ENCODE assay signal across 1 cellular context in the genomic region with DNA sequence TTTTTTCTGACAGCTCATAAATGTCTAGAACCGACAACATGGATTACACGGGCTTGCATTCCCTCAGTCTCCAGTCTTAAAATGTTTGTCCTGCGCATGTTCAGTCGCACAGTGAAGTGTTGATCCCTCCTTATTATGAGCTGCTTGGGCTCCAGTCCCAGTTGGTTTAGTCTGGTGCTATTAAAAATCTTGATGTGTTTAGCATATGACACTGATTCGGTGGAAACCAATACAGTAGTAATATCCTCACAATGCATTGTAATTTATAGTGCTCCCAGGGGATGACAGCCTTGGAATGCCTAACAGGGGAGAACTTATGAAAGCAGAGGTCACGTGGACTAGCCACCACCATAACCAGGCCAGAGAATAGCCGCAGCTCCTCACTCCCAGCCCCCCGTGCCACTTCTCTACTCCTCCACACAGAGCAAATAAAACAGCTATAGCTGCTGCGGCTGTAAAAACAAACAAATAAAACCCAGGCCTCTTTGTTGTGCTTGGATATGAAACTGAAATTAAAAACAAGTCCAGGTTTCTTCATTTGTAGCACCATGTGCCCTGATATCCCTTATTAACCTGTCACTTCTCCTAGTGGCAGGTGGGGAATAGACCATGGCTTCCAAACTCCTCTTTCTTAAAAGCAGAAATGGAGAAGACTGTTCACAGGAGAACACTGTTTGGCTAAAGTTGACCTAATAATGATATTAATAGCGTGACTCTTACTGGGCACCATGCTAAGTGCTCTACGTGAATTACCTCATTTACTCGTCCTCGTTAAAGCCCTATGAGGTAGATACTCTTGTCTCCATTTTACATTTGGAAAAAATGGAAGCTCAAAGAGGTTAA.
TF ChIP-seq lines count a peak whose summit lies in the region.

No MANE protein-coding gene starts in this region.

TF ChIP-seq in HEK293, 187 proteins besides CTCF, POLR2A, EP300 and RAD21 (continued from another document and continues in another):
- TF ChIP-seq ZNF830 (tag by site-specific recombination; IDR thresholded peaks at IDR 0.05; ENCODE audit: low read depth): no peak
- TF ChIP-seq, protein P1, sequence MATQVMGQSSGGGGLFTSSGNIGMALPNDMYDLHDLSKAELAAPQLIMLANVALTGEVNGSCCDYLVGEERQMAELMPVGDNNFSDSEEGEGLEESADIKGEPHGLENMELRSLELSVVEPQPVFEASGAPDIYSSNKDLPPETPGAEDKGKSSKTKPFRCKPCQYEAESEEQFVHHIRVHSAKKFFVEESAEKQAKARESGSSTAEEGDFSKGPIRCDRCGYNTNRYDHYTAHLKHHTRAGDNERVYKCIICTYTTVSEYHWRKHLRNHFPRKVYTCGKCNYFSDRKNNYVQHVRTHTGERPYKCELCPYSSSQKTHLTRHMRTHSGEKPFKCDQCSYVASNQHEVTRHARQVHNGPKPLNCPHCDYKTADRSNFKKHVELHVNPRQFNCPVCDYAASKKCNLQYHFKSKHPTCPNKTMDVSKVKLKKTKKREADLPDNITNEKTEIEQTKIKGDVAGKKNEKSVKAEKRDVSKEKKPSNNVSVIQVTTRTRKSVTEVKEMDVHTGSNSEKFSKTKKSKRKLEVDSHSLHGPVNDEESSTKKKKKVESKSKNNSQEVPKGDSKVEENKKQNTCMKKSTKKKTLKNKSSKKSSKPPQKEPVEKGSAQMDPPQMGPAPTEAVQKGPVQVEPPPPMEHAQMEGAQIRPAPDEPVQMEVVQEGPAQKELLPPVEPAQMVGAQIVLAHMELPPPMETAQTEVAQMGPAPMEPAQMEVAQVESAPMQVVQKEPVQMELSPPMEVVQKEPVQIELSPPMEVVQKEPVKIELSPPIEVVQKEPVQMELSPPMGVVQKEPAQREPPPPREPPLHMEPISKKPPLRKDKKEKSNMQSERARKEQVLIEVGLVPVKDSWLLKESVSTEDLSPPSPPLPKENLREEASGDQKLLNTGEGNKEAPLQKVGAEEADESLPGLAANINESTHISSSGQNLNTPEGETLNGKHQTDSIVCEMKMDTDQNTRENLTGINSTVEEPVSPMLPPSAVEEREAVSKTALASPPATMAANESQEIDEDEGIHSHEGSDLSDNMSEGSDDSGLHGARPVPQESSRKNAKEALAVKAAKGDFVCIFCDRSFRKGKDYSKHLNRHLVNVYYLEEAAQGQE (tag by site-specific recombination; IDR thresholded peaks at IDR 0.05): no peak
- TF ChIP-seq SP3 (tag by site-specific recombination; IDR thresholded peaks at IDR 0.05): no peak
- TF ChIP-seq ZFP3 (tag by site-specific recombination; IDR thresholded peaks at IDR 0.05; ENCODE audit: low read depth): no peak
- TF ChIP-seq, protein P2, sequence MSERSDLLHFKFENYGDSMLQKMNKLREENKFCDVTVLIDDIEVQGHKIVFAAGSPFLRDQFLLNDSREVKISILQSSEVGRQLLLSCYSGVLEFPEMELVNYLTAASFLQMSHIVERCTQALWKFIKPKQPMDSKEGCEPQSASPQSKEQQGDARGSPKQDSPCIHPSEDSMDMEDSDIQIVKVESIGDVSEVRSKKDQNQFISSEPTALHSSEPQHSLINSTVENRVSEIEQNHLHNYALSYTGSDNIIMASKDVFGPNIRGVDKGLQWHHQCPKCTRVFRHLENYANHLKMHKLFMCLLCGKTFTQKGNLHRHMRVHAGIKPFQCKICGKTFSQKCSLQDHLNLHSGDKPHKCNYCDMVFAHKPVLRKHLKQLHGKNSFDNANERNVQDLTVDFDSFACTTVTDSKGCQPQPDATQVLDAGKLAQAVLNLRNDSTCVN (tag by site-specific recombination; optimal IDR thresholded peaks at IDR 0.05): no peak
- 0 out of 2 replicates have a peak, but pooled peaks have one; percentile 44 for TF ChIP-seq REPIN1 (tag by site-specific recombination; IDR thresholded peaks at IDR 0.05; ENCODE audit: low read depth)
- TF ChIP-seq, protein P3, sequence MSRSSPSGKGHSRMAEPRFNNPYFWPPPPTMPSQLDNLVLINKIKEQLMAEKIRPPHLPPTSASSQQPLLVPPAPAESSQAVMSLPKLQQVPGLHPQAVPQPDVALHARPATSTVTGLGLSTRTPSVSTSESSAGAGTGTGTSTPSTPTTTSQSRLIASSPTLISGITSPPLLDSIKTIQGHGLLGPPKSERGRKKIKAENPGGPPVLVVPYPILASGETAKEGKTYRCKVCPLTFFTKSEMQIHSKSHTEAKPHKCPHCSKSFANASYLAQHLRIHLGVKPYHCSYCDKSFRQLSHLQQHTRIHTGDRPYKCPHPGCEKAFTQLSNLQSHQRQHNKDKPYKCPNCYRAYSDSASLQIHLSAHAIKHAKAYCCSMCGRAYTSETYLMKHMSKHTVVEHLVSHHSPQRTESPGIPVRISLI (tag by site-specific recombination; IDR thresholded peaks at IDR 0.05): no peak
- no peak for TF ChIP-seq ZNF114 (tag by site-specific recombination; IDR thresholded peaks at IDR 0.05)
- TF ChIP-seq ZNF629 (tag by site-specific recombination; IDR thresholded peaks at IDR 0.05): peak; percentile 40; the same call in 1 of the 2 replicates
- peak; percentile 21; the same call in 1 of the 2 replicates for TF ChIP-seq YY1 (tag by site-specific recombination; IDR thresholded peaks at IDR 0.05)
- TF ChIP-seq ZNF404 (tag by site-specific recombination; IDR thresholded peaks at IDR 0.05): no peak
- TF ChIP-seq, protein P4, sequence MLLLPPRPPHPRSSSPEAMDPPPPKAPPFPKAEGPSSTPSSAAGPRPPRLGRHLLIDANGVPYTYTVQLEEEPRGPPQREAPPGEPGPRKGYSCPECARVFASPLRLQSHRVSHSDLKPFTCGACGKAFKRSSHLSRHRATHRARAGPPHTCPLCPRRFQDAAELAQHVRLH (tag by site-specific recombination; IDR thresholded peaks at IDR 0.05): no peak
- TF ChIP-seq, protein P5, sequence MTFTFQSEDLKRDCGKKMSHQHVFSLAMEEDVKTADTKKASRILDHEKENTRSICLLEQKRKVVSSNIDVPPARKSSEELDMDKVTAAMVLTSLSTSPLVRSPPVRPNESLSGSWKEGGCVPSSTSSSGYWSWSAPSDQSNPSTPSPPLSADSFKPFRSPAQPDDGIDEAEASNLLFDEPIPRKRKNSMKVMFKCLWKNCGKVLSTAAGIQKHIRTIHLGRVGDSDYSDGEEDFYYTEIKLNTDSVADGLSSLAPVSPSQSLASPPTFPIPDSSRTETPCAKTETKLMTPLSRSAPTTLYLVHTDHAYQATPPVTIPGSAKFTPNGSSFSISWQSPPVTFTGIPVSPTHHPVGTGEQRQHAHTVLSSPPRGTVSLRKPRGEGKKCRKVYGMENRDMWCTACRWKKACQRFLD (tag by site-specific recombination; IDR thresholded peaks at IDR 0.05): no peak
- peak; percentile 93 for TF ChIP-seq WT1 (tag by site-specific recombination; IDR thresholded peaks at IDR 0.05)
- no peak for TF ChIP-seq ZNF670 (tag by site-specific recombination; IDR thresholded peaks at IDR 0.05; ENCODE audit: low read depth)
- TF ChIP-seq, protein P6, sequence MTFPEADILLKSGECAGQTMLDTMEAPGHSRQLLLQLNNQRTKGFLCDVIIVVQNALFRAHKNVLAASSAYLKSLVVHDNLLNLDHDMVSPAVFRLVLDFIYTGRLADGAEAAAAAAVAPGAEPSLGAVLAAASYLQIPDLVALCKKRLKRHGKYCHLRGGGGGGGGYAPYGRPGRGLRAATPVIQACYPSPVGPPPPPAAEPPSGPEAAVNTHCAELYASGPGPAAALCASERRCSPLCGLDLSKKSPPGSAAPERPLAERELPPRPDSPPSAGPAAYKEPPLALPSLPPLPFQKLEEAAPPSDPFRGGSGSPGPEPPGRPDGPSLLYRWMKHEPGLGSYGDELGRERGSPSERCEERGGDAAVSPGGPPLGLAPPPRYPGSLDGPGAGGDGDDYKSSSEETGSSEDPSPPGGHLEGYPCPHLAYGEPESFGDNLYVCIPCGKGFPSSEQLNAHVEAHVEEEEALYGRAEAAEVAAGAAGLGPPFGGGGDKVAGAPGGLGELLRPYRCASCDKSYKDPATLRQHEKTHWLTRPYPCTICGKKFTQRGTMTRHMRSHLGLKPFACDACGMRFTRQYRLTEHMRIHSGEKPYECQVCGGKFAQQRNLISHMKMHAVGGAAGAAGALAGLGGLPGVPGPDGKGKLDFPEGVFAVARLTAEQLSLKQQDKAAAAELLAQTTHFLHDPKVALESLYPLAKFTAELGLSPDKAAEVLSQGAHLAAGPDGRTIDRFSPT (tag by site-specific recombination; IDR thresholded peaks at IDR 0.05): no peak
- no peak for TF ChIP-seq EGR2 (tag by site-specific recombination; IDR thresholded peaks at IDR 0.05; ENCODE audit: low read depth)
- no peak for TF ChIP-seq ZBTB7A (tag by site-specific recombination; IDR thresholded peaks at IDR 0.05; ENCODE audit: low read depth)
- TF ChIP-seq KLF10 (tag by site-specific recombination; IDR thresholded peaks at IDR 0.05): peak; percentile 37
- peak; percentile 39 for TF ChIP-seq ZIC2 (tag by site-specific recombination; IDR thresholded peaks at IDR 0.05)
- 0 out of 2 replicates have a peak, but pooled peaks have one; percentile 23 for TF ChIP-seq ZNF394 (tag by site-specific recombination; IDR thresholded peaks at IDR 0.05; ENCODE audit: borderline replicate concordance)
- TF ChIP-seq, protein P7, sequence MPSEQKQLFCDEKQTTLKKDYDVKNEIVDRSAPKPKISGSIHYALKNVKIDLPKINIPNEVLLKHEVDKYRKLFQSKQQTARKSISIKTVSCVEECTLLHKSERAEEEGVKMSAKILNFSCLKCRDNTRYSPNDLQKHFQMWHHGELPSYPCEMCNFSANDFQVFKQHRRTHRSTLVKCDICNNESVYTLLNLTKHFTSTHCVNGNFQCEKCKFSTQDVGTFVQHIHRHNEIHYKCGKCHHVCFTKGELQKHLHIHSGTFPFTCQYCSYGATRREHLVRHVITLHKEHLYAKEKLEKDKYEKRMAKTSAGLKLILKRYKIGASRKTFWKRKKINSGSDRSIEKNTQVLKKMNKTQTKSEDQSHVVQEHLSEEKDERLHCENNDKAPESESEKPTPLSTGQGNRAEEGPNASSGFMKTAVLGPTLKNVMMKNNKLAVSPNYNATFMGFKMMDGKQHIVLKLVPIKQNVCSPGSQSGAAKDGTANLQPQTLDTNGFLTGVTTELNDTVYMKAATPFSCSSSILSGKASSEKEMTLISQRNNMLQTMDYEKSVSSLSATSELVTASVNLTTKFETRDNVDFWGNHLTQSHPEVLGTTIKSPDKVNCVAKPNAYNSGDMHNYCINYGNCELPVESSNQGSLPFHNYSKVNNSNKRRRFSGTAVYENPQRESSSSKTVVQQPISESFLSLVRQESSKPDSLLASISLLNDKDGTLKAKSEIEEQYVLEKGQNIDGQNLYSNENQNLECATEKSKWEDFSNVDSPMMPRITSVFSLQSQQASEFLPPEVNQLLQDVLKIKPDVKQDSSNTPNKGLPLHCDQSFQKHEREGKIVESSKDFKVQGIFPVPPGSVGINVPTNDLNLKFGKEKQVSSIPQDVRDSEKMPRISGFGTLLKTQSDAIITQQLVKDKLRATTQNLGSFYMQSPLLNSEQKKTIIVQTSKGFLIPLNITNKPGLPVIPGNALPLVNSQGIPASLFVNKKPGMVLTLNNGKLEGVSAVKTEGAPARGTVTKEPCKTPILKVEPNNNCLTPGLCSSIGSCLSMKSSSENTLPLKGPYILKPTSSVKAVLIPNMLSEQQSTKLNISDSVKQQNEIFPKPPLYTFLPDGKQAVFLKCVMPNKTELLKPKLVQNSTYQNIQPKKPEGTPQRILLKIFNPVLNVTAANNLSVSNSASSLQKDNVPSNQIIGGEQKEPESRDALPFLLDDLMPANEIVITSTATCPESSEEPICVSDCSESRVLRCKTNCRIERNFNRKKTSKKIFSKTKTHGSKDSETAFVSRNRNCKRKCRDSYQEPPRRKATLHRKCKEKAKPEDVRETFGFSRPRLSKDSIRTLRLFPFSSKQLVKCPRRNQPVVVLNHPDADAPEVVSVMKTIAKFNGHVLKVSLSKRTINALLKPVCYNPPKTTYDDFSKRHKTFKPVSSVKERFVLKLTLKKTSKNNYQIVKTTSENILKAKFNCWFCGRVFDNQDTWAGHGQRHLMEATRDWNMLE (tag by site-specific recombination; conservative IDR thresholded peaks at IDR 0.05; ENCODE audit: low read depth): no peak
- no peak for TF ChIP-seq ZNF132 (tag by site-specific recombination; IDR thresholded peaks at IDR 0.05; ENCODE audit: borderline replicate concordance)
- TF ChIP-seq ZNF624 (tag by site-specific recombination; IDR thresholded peaks at IDR 0.05): no peak
- no peak for TF ChIP-seq ZNF2 (tag by site-specific recombination; IDR thresholded peaks at IDR 0.05)
- no peak for TF ChIP-seq GLI4 (tag by site-specific recombination; IDR thresholded peaks at IDR 0.05)
- no peak for TF ChIP-seq ZNF654 (tag by site-specific recombination; IDR thresholded peaks at IDR 0.05; ENCODE audit: low read depth)
- 0 out of 2 replicates have a peak, but pooled peaks have one; percentile 60 for TF ChIP-seq ZNF561 (tag by site-specific recombination; IDR thresholded peaks at IDR 0.05; ENCODE audit: borderline replicate concordance)
- no peak for TF ChIP-seq ZNF529 (tag by site-specific recombination; IDR thresholded peaks at IDR 0.05; ENCODE audit: insufficient replicate concordance)
- TF ChIP-seq, protein P8, sequence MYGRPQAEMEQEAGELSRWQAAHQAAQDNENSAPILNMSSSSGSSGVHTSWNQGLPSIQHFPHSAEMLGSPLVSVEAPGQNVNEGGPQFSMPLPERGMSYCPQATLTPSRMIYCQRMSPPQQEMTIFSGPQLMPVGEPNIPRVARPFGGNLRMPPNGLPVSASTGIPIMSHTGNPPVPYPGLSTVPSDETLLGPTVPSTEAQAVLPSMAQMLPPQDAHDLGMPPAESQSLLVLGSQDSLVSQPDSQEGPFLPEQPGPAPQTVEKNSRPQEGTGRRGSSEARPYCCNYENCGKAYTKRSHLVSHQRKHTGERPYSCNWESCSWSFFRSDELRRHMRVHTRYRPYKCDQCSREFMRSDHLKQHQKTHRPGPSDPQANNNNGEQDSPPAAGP (tag by site-specific recombination; IDR thresholded peaks at IDR 0.05): no peak
- TF ChIP-seq, protein P9, sequence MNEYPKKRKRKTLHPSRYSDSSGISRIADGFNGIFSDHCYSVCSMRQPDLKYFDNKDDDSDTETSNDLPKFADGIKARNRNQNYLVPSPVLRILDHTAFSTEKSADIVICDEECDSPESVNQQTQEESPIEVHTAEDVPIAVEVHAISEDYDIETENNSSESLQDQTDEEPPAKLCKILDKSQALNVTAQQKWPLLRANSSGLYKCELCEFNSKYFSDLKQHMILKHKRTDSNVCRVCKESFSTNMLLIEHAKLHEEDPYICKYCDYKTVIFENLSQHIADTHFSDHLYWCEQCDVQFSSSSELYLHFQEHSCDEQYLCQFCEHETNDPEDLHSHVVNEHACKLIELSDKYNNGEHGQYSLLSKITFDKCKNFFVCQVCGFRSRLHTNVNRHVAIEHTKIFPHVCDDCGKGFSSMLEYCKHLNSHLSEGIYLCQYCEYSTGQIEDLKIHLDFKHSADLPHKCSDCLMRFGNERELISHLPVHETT (tag by site-specific recombination; IDR thresholded peaks at IDR 0.05): no peak
- TF ChIP-seq, protein P10, sequence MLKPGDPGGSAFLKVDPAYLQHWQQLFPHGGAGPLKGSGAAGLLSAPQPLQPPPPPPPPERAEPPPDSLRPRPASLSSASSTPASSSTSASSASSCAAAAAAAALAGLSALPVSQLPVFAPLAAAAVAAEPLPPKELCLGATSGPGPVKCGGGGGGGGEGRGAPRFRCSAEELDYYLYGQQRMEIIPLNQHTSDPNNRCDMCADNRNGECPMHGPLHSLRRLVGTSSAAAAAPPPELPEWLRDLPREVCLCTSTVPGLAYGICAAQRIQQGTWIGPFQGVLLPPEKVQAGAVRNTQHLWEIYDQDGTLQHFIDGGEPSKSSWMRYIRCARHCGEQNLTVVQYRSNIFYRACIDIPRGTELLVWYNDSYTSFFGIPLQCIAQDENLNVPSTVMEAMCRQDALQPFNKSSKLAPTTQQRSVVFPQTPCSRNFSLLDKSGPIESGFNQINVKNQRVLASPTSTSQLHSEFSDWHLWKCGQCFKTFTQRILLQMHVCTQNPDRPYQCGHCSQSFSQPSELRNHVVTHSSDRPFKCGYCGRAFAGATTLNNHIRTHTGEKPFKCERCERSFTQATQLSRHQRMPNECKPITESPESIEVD (tag by site-specific recombination; IDR thresholded peaks at IDR 0.05): peak; percentile 65
